In genomic region chr3:23991236-23992050, GRCh38 we compare ENCODE assay signal across 1 cellular context.
TF ChIP-seq lines count a peak whose summit lies in the region.

No MANE protein-coding gene starts in this region.

TF ChIP-seq in endothelial cell of umbilical vein, 7 proteins besides CTCF, POLR2A, EP300 and RAD21:
- TF ChIP-seq JUN (IDR thresholded peaks at IDR 0.05; ENCODE audit: borderline replicate concordance, insufficient read depth, insufficient read length, low read depth) (no peak), POLR2AphosphoS5 (IDR thresholded peaks at IDR 0.05; ENCODE audit: insufficient read depth, low read depth, low read length) (no peak), FOS (IDR thresholded peaks at IDR 0.05; ENCODE audit: borderline replicate concordance, insufficient read depth, low read length) (no peak), EZH2 (IDR thresholded peaks at IDR 0.05; ENCODE audit: borderline replicate concordance, low read depth, low read length, severe bottlenecking) (no peak), MYC (IDR thresholded peaks at IDR 0.05; ENCODE audit: low read depth, low read length) (no peak), MAX (IDR thresholded peaks at IDR 0.05; ENCODE audit: insufficient read depth, insufficient read length) (no peak), GATA2 (IDR thresholded peaks at IDR 0.05; ENCODE audit: insufficient read depth, insufficient read length, low read depth, low read length) (no peak)
